In the genomic region with DNA sequence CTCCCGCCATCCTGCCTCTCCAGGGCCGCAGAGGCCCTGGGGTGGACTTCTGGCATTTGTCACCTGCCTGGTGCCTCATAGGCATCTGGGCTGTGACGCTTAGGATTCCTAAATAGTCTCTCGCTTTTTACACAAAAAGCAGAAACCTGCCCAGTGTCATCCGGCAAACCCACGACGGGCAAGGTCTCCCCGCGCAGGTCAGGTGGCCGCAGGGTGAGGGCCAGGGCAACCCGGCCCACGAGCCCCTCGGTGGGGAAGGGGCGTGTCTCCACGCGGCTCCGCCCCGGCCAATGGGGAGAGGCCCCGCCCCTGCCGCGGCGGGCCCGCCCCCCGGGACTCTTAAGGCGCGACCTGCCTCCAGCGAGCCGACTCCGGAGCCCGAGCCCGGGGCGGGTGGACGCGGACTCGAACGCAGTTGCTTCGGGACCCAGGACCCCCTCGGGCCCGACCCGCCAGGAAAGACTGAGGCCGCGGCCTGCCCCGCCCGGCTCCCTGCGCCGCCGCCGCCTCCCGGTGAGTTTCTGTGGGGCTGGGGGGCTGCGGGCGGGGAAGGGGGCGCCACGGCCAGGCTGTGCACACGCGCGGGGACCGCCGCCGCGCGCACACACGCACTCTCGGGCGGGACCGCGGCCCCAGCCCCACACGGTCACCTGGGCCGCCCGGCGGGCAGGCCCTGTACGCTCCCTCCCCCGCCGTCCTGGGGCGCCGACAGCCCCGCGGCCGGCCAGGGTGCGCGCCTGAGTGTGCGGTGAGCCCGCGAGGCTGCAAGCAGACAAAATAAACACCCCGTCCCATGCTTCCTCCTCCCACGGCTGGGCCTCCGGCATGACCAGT, we compare ENCODE assay signal across 8 cellular contexts. TPM values are rescaled to one million over a fixed set of nuclear protein-coding genes. Genes with fewer than 3 reads are reported as not detected.
DNase-seq lines count a peak whose midpoint lies in the region; ATAC-seq and TF ChIP-seq lines count a peak whose summit lies in the region.

TSS of gene VASN (plus strand) at position 368 of the 834 bp plus-strand sequence. CDS start 9,030 bp downstream, outside the sequence.

- DNase-seq in HUDEP-2 (lab: John Stamatoyannopoulos, UW; ENCODE audit: unreplicated experiment in 76 of 76), result peak in 56 of 76 experiments; percentile 4 to 69 (median 45)
- peak; percentile 77 for DNase-seq in activated CD4-positive, alpha-beta T cell treated with anti-CD3 and anti-CD28 coated beads for 48 hours
- DNase-seq in choroid plexus epithelial cell (ENCODE audit: low read depth), result peak; percentile 76
- peak; percentile 57 to 82 for DNase-seq in left colon
- peak; percentile 65 to 74 for DNase-seq in stimulated activated CD4-positive, alpha-beta T cell treated with anti-CD3 and anti-CD28 coated beads, Interleukin-1b, Interleukin-23, amount 100 ng/mL, for 4 hours (ENCODE audit: low read depth in 2 of 2)
- no peak for DNase-seq in SKM-1 (lab: John Stamatoyannopoulos, UW; ENCODE audit: unreplicated experiment)
- DNase-seq in dedifferentiated amniotic fluid mesenchymal stem cell (ENCODE audit: extremely low spot score), result no peak

- intact Hi-C loops in left colon (cut with DNase I, micrococcal nuclease), result no loop called here

- peak within 1 kb of the TSS; percentile 80 for H3K4me3 ChIP-seq in choroid plexus epithelial cell (ENCODE audit: low read depth, low read length)

- peak; percentile 57 for TF ChIP-seq POLR2A in GM18526 (IDR thresholded peaks at IDR 0.05; ENCODE audit: extremely low read depth, insufficient read length)

- no peak for TF ChIP-seq CTCF in choroid plexus epithelial cell (conservative IDR thresholded peaks at IDR 0.05; ENCODE audit: low read depth, low read length)

- peak; percentile 87 for ATAC-seq in left colon

RNA-seq across cellular contexts. Expression of gene VASN, which starts in this region (rescaled TPM):
- total RNA-seq in left colon, result 1 to 10 TPM; 2.2 to 4.8 TPM

Comparison
In these comparisons a context has a peak if more than half of its experiments do, and no peak if none do; other contexts are left out.
1. DNase-seq: peak in HUDEP-2 (56 of 76), activated CD4-positive, alpha-beta T cell treated with anti-CD3 and anti-CD28 coated beads for 48 hours (single experiment), choroid plexus epithelial cell (single experiment), left colon (2 of 2) and stimulated activated CD4-positive, alpha-beta T cell treated with anti-CD3 and anti-CD28 coated beads, Interleukin-1b, Interleukin-23, amount 100 ng/mL, for 4 hours (2 of 2); none in SKM-1 (single experiment) and dedifferentiated amniotic fluid mesenchymal stem cell (single experiment).